In genomic region chr5:53594419-53594818, GRCh38 we compare ENCODE assay signal across 21 cellular contexts. TPM values are rescaled to one million over a fixed set of nuclear protein-coding genes. Genes with fewer than 3 reads are reported as not detected.
A peak's percentile ranks its signal among the peaks of the same experiment; 100 is the strongest.
DNase-seq lines count a peak whose midpoint lies in the region; ATAC-seq, FAIRE-seq and TF ChIP-seq lines count a peak whose summit lies in the region.
"Had no signal": no experiment of that assay in that cellular context is flagged by ENCODE, and none has a peak within 500 bp of the region (broad histone marks: within the 10 kb centered on the region; RNA-seq: fewer than 3 reads in every experiment).

No MANE protein-coding gene starts in this region.

- H3K9ac ChIP-seq in IMR-90 (ENCODE audit: low read depth, low read length) (no peak overlapping the region), neuronal stem cell (ENCODE audit: low read depth, low read length, poor library complexity) (no peak overlapping the region)

- POLR2A ChIA-PET in IMR-90 (lab: Charles Lee; ENCODE audit: unreplicated experiment), result no interaction called here

- no peak overlapping the region for H2BK20ac ChIP-seq in IMR-90 (ENCODE audit: low read depth, low read length)

- H3K79me1 ChIP-seq in IMR-90 (ENCODE audit: low read depth in 1 of 2, low read length in 2 of 2) (peaks cover 19 to 47% of the 10 kb centered on the region in 2 experiments; a peak in 3 of 4 replicates), neuronal stem cell (ENCODE audit: low read depth, low read length) (no peaks in the 10 kb centered on the region)

- H2BK120ac ChIP-seq in IMR-90 (ENCODE audit: low read depth, low read length) (no peak overlapping the region), neuronal stem cell (ENCODE audit: low read depth, low read length) (no peak overlapping the region)

- peak overlapping the region; percentile 7 for H3K4me3 ChIP-seq in cardiac muscle cell
- no peak overlapping the region for H3K4me3 ChIP-seq in heart right ventricle
- no peak overlapping the region for H3K4me3 ChIP-seq in IMR-90 (ENCODE audit: insufficient read depth, low read depth, low read length)
- no peak overlapping the region for H3K4me3 ChIP-seq in pancreas
- no peak overlapping the region for H3K4me3 ChIP-seq in neuronal stem cell (ENCODE audit: low read length in 2 of 2)
- H3K4me3 ChIP-seq: HAP-1 had no signal

- H4K20me1 ChIP-seq in IMR-90 (ENCODE audit: insufficient read depth, low read length), result peaks cover 35% of the 10 kb centered on the region

- no peak overlapping the region for H3K56ac ChIP-seq in IMR-90 (ENCODE audit: extremely low read depth, insufficient read depth, low read length)

- ATAC-seq in heart right ventricle, result no peak
- ATAC-seq in IMR-90 (ENCODE audit: low read depth), result no peak
- no peak for ATAC-seq in pancreas
- no peak for ATAC-seq in GM18520 (IDR thresholded peaks at IDR 0.05; ENCODE audit: unreplicated experiment)

- dilution Hi-C loops in IMR-90 (cut with HindIII; ENCODE audit: low sequenced_read_pairs, unreplicated experiment), result no loop called here

- no peak overlapping the region for H2AFZ ChIP-seq in IMR-90 (replicated peaks; ENCODE audit: low read length, poor library complexity)
- no peak overlapping the region for H2AFZ ChIP-seq in neuronal stem cell (ENCODE audit: low read length)

- 95 to 96% methylated on average over 1 of the region's 1 CpG for WGBS in heart right ventricle, 2 donors
- no CpG with 5 or more reads among the region's 1 CpG for WGBS in IMR-90 (ENCODE audit: extremely low coverage in 2 of 2, insufficient read length in 1 of 2), 2 experiments
- 97 to 98% methylated on average over 1 of the region's 1 CpG for WGBS in pancreas, 2 donors
- WGBS in neuronal stem cell (ENCODE audit: extremely low coverage in 2 of 2, insufficient read length in 2 of 2, insufficient replicate concordance in 1 of 2), 2 donors, result no CpG with 5 or more reads among the region's 1 CpG

- CTCF ChIA-PET in IMR-90 (lab: Yijun Ruan, JAX), result no interaction called here

- intact Hi-C loops in heart right ventricle (cut with DNase I), result no loop called here
- intact Hi-C loops in IMR-90 (cut with micrococcal nuclease), result loop anchor here (5.0 kb wide), 1 partner anchor 47 kb away; no protein-coding TSS in a partner anchor
- intact Hi-C loops in pancreas (cut with DNase I), result no loop called here

- H3K27me3 ChIP-seq in cardiac muscle cell (no peaks in the 10 kb centered on the region), heart right ventricle (no peaks in the 10 kb centered on the region), IMR-90 (ENCODE audit: control insufficient read depth, insufficient read depth, low read length) (no peaks in the 10 kb centered on the region), pancreas (no peaks in the 10 kb centered on the region), neuronal stem cell (ENCODE audit: control insufficient read depth in 3 of 3, insufficient read depth in 3 of 3, low read depth in 1 of 3, low read length in 3 of 3) (no peaks in the 10 kb centered on the region)

- BruUV-seq in IMR-90 (replicated peaks; lab: Mats Ljungman, UMichigan), result no TSS peak

- H2BK15ac ChIP-seq in IMR-90 (ENCODE audit: low read depth, low read length) (no peak overlapping the region), neuronal stem cell (ENCODE audit: low read length) (no peak overlapping the region)

- H4K8ac ChIP-seq in IMR-90 (ENCODE audit: low read depth in 2 of 2, low read length in 2 of 2) (no peak overlapping the region), neuronal stem cell (ENCODE audit: low read depth, low read length) (no peak overlapping the region)

- no peak overlapping the region for H4K5ac ChIP-seq in IMR-90 (ENCODE audit: low read depth, low read length)

- no peak overlapping the region for H3K18ac ChIP-seq in IMR-90 (ENCODE audit: low read depth, low read length)
- no peak overlapping the region for H3K18ac ChIP-seq in neuronal stem cell (ENCODE audit: low read length)

- no peak overlapping the region for H2BK12ac ChIP-seq in neuronal stem cell (ENCODE audit: low read length)

- H3K4me1 ChIP-seq in cardiac muscle cell (ENCODE audit: low read depth), result peaks cover 18% of the 10 kb centered on the region
- peaks cover 0 to 55% (median 30%) of the 10 kb centered on the region in 9 donors for H3K4me1 ChIP-seq in heart right ventricle
- no peaks in the 10 kb centered on the region for H3K4me1 ChIP-seq in IMR-90 (ENCODE audit: control insufficient read depth, insufficient read depth, low read length)
- H3K4me1 ChIP-seq in pancreas, result peaks cover 0 to 14% (median 12%) of the 10 kb centered on the region in 3 donors
- H3K4me1 ChIP-seq in neuronal stem cell (ENCODE audit: control insufficient read depth in 2 of 2, insufficient read depth in 1 of 2, low read depth in 1 of 2, low read length in 2 of 2), result peaks cover 0 to 7% of the 10 kb centered on the region in 2 donors
- H3K4me1 ChIP-seq: HAP-1 had no signal

- no peak overlapping the region for H2AK5ac ChIP-seq in IMR-90 (ENCODE audit: low read depth, low read length)
- no peak overlapping the region for H2AK5ac ChIP-seq in neuronal stem cell (ENCODE audit: low read depth, low read length)

- H3K36me3 ChIP-seq in cardiac muscle cell (peaks cover 3% of the 10 kb centered on the region), heart right ventricle (no peaks in the 10 kb centered on the region), IMR-90 (ENCODE audit: control insufficient read depth, insufficient read depth, low read length) (no peaks in the 10 kb centered on the region), pancreas (no peaks in the 10 kb centered on the region), neuronal stem cell (replicated peaks in 1 of 2; ENCODE audit: control insufficient read depth in 2 of 2, insufficient read depth in 2 of 2, low read length in 2 of 2) (peaks cover 0 to 2% of the 10 kb centered on the region in 2 donors)
- H3K36me3 ChIP-seq: HAP-1 had no signal

- H2BK5ac ChIP-seq in IMR-90 (ENCODE audit: low read depth, low read length, poor library complexity, severe bottlenecking), result no peak overlapping the region
- H2BK5ac ChIP-seq in neuronal stem cell (ENCODE audit: low read length), result no peak overlapping the region

- FAIRE-seq in frontal cortex (lab: Jason Lieb, UNC) (peak; percentile 36), pancreas (lab: Jason Lieb, UNC) (peak; percentile 54)
- FAIRE-seq: GM12891, GM18507 had no signal

- no peak for TF ChIP-seq POLR2A in IMR-90 (IDR thresholded peaks at IDR 0.05; ENCODE audit: low read depth, low read length)

- DNase-seq in cardiac muscle cell (ENCODE audit: low read depth in 1 of 2, low spot score in 1 of 2) (no peak), heart right ventricle (no peak), IMR-90 (no peak), frontal cortex (ENCODE audit: low spot score in 2 of 2) (no peak), pancreas (no peak), MV-4-11 (lab: John Stamatoyannopoulos, UW) (no peak), neuronal stem cell (ENCODE audit: low spot score) (no peak)
- DNase-seq: C1 segment of cervical spinal cord; Calu3; CD4-positive, alpha-beta memory T cell; COR-L47; DMS53; DMS79 treated with DMSO at 0.1 percent for 48 hours; GF-D8; GOT3; HFFc6 had no signal

- no peak overlapping the region for H3K27ac ChIP-seq in cardiac muscle cell
- H3K27ac ChIP-seq in heart right ventricle, result no peak overlapping the region
- no peak overlapping the region for H3K27ac ChIP-seq in IMR-90 (ENCODE audit: insufficient read depth, low read length)
- no peak overlapping the region for H3K27ac ChIP-seq in pancreas
- no peak overlapping the region for H3K27ac ChIP-seq in neuronal stem cell (replicated peaks; ENCODE audit: low read length)
- H3K27ac ChIP-seq: 22Rv1 had no signal

- no peaks in the 10 kb centered on the region for H3K9me3 ChIP-seq in cardiac muscle cell (ENCODE audit: low read depth)
- no peaks in the 10 kb centered on the region for H3K9me3 ChIP-seq in heart right ventricle
- H3K9me3 ChIP-seq in IMR-90 (ENCODE audit: control insufficient read depth, insufficient read depth, low read length), result no peaks in the 10 kb centered on the region
- no peaks in the 10 kb centered on the region for H3K9me3 ChIP-seq in pancreas
- H3K9me3 ChIP-seq in neuronal stem cell (replicated peaks in 1 of 2; ENCODE audit: control insufficient read depth in 2 of 2, insufficient read depth in 1 of 2, low read depth in 1 of 2, low read length in 2 of 2), result peaks cover 0 to 5% of the 10 kb centered on the region in 2 donors
- H3K9me3 ChIP-seq: HAP-1 had no signal

- peaks cover 5% of the 10 kb centered on the region; the same call in 1 of the 2 replicates for H3K9me1 ChIP-seq in IMR-90 (ENCODE audit: insufficient read depth, low read length)

- TF ChIP-seq CTCF in cardiac muscle cell (IDR thresholded peaks at IDR 0.05; ENCODE audit: low read depth, low read length), result no peak
- no peak for TF ChIP-seq CTCF in heart right ventricle (IDR thresholded peaks at IDR 0.05)
- TF ChIP-seq CTCF in IMR-90 (conservative IDR thresholded peaks at IDR 0.05; ENCODE audit: low read depth, low read length), result no peak
- no peak for TF ChIP-seq CTCF in pancreas (IDR thresholded peaks at IDR 0.05)

- H4K91ac ChIP-seq in IMR-90 (ENCODE audit: insufficient read depth, low read depth, low read length), result no peak overlapping the region
- H4K91ac ChIP-seq in neuronal stem cell (ENCODE audit: low read depth, low read length, poor library complexity), result no peak overlapping the region

- no peak overlapping the region for H3K4me2 ChIP-seq in IMR-90 (ENCODE audit: low read depth, low read length)
- H3K4me2 ChIP-seq in neuronal stem cell (ENCODE audit: insufficient read depth, low read length, poor library complexity, severe bottlenecking), result no peak overlapping the region

- in situ Hi-C loops in IMR-90 (cut with MboI; ENCODE audit: low sequenced_read_pairs), result no loop called here

- no peak overlapping the region for H3K4ac ChIP-seq in IMR-90 (ENCODE audit: low read depth, low read length)
- H3K4ac ChIP-seq in neuronal stem cell (ENCODE audit: low read length), result no peak overlapping the region

- TF ChIP-seq RAD21 in IMR-90 (IDR thresholded peaks at IDR 0.05; ENCODE audit: low read length), result no peak

- H3K14ac ChIP-seq in IMR-90 (replicated peaks; ENCODE audit: low read depth, low read length) (no peak overlapping the region), neuronal stem cell (ENCODE audit: low read length) (no peak overlapping the region)

- H3K23ac ChIP-seq in IMR-90 (ENCODE audit: low read depth, low read length), result no peak overlapping the region
- no peak overlapping the region for H3K23ac ChIP-seq in neuronal stem cell (ENCODE audit: low read depth, low read length, poor library complexity)

- no peak overlapping the region for H2AK9ac ChIP-seq in IMR-90 (replicated peaks; ENCODE audit: low read depth, low read length, poor library complexity)

RNA-seq across cellular contexts. Expression of gene NDUFS4, which starts 34.0 kb away (rescaled TPM):
- 75.7 and 139 TPM in 2 replicates for total RNA-seq in cardiac muscle cell
- polyA plus RNA-seq in cardiac muscle cell, result 180 and 212 TPM in 2 replicates
- total RNA-seq in heart right ventricle, result 100 to 1,000 TPM; 156 to 268 (median 213) TPM
- 100 to 1,000 TPM in 1 of 2 donors, 10 to 100 TPM in 1; 40.3 to 248 TPM for polyA plus RNA-seq in heart right ventricle
- 34.2 and 60.0 TPM in 2 replicates for total RNA-seq in IMR-90 (2012; rRNA removed)
- polyA plus RNA-seq in IMR-90 (2012; rRNA removed), result 67.5 and 70.1 TPM in 2 replicates
- polyA plus RNA-seq in IMR-90 (2012; cell fraction: cytosol; rRNA removed), result 37.0 and 54.3 TPM in 2 replicates
- polyA plus RNA-seq in IMR-90 (2012; cell fraction: nucleus; rRNA removed; ENCODE audit: low replicate concordance), result 9.7 and 50.4 TPM in 2 replicates
- total RNA-seq in frontal cortex, result 73.4 TPM
- total RNA-seq in pancreas, result 10 to 100 TPM; 17.8 to 29.3 (median 22.3) TPM
- 10 to 100 TPM; 18.6 to 45.4 TPM for polyA plus RNA-seq in pancreas
- 147 TPM for polyA plus RNA-seq in neuronal stem cell (2013, experiment 1 of 2)
- polyA plus RNA-seq in neuronal stem cell (2013, experiment 2 of 2), result 140 TPM
